ENCODE assay signal across 37 cellular contexts in the genomic region with DNA sequence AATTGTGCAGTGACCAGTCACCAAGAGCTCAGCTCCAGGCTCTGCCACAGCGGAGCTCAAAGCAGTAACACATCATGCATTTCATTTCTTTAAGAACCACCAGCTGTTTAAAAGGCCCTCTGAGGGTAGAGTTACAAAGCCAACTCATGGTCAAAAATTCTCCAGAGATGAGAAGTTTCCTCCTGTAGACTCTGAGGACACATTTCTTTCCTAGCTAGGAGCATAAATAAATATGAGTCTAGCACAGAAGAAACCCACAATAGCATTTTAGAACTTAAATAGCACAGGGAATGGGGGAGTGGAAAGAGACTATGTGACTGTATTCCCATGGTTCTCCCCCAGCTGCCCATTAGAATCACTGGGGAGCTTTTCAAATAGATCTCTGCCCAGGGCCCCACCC. TPM values are rescaled to one million over a fixed set of nuclear protein-coding genes. Genes with fewer than 3 reads are reported as not detected.
"Had no signal": no experiment of that assay in that cellular context is flagged by ENCODE, and none has a peak within 500 bp of the region (broad histone marks: within the 10 kb centered on the region; RNA-seq: fewer than 3 reads in every experiment).

No MANE protein-coding gene starts in this region.

- ATAC-seq: activated CD4-positive, alpha-beta T cell treated with anti-CD3 and anti-CD28 coated beads for 36 hours; activated CD4-positive, CD25-positive, alpha-beta regulatory T cell treated with anti-CD3 and anti-CD28 coated beads, Interleukin-2, amount 50 U/mL, for 24 hours; activated CD8-positive, alpha-beta T cell treated with anti-CD3 and anti-CD28 coated beads for 36 hours; activated naive CD4-positive, alpha-beta T cell treated with anti-CD3 and anti-CD28 coated beads, Interleukin-2, amount 50 U/mL, for 72 hours; activated T-cell treated with anti-CD3 and anti-CD28 coated beads, Interleukin-2, amount 50 U/mL, for 4 hours; activated T-cell treated with anti-CD3 and anti-CD28 coated beads, Interleukin-2, amount 50 U/mL, for 72 hours; activated T-helper 17 cell treated with anti-CD3 and anti-CD28 coated beads, Interleukin-2, amount 50 U/mL, for 72 hours; body of pancreas; T-cell; T-helper 17 cell; WTC11 had no signal

- H3K4me1 ChIP-seq: adrenal gland, body of pancreas, breast epithelium had no signal

- DNase-seq: activated CD4-positive, alpha-beta T cell treated with anti-CD3 and anti-CD28 coated beads for 1 hour; activated CD4-positive, alpha-beta T cell treated with anti-CD3 and anti-CD28 coated beads for 36 hours; activated CD4-positive, alpha-beta T cell treated with anti-CD3 and anti-CD28 coated beads for 48 hours; activated CD4-positive, alpha-beta T cell treated with anti-CD3 and anti-CD28 coated beads, Interleukin-2, amount 10 ng/mL, durations not matched to agents 7 days and 5 days; activated CD4-positive, alpha-beta T cell treated with anti-CD3 and anti-CD28 coated beads, Interleukin-2, amount 50 U/mL, for 48 hours; activated CD4-positive, CD25-positive, alpha-beta regulatory T cell; activated CD8-positive, alpha-beta memory T cell treated with anti-CD3 and anti-CD28 coated beads, Interleukin-2, amount 50 U/mL, for 4 hours; activated CD8-positive, alpha-beta T cell treated with anti-CD3 and anti-CD28 coated beads for 36 hours; activated effector memory CD4-positive, alpha-beta T cell treated with anti-CD3 and anti-CD28 coated beads, Interleukin-2, amount 50 U/mL, for 16 hours; activated gamma-delta T cell treated with Interleukin-2 at 50 U/mL for 16 hours; activated naive CD4-positive, alpha-beta T cell; activated naive CD4-positive, alpha-beta T cell treated with anti-CD3 and anti-CD28 coated beads for 36 hours; activated naive CD4-positive, alpha-beta T cell treated with anti-CD3 and anti-CD28 coated beads, Interleukin-2, amount 50 U/mL, for 16 hours; activated naive CD8-positive, alpha-beta T cell treated with anti-CD3 and anti-CD28 coated beads for 36 hours; activated T-cell treated with anti-CD3 and anti-CD28 coated beads for 4 hours; activated T-cell treated with anti-CD3 and anti-CD28 coated beads, Interleukin-2, amount 50 U/mL, for 1 hour; activated T-cell treated with anti-CD3 and anti-CD28 coated beads, Interleukin-2, amount 50 U/mL, for 4 hours; activated T-cell treated with anti-CD3 and anti-CD28 coated beads, Interleukin-2, amount 50 U/mL, for 72 hours; adrenal gland; amniotic stem cell; aorta; body of pancreas; brain microvascular endothelial cell; central memory CD4-positive, alpha-beta T cell; T-cell; T-helper 17 cell; T1000; WERI-Rb-1 had no signal

- FAIRE-seq: astrocyte, TTC549 had no signal

- H3K36me3 ChIP-seq: adrenal gland, brain microvascular endothelial cell, breast epithelium, WERI-Rb-1 had no signal

- H3K27ac ChIP-seq: adrenal gland, body of pancreas, brain microvascular endothelial cell, breast epithelium, WERI-Rb-1 had no signal

- H3K4me3 ChIP-seq: adrenal gland, body of pancreas, breast epithelium had no signal

- H3K9me3 ChIP-seq: adrenal gland, body of pancreas had no signal

- H3K27me3 ChIP-seq: body of pancreas had no signal

RNA-seq across cellular contexts. Expression of gene CRMP1, which starts 6.5 kb away (rescaled TPM):
- total RNA-seq: activated CD4-positive, alpha-beta T cell treated with anti-CD3 and anti-CD28 coated beads for 36 hours; activated CD8-positive, alpha-beta memory T cell treated with anti-CD3 and anti-CD28 coated beads for 36 hours; activated CD8-positive, alpha-beta T cell treated with anti-CD3 and anti-CD28 coated beads for 36 hours; activated naive CD4-positive, alpha-beta T cell treated with anti-CD3 and anti-CD28 coated beads for 36 hours; activated naive CD4-positive, alpha-beta T cell treated with anti-CD3 and anti-CD28 coated beads, Interleukin-2, amount 50 U/mL, for 72 hours; activated naive CD8-positive, alpha-beta T cell treated with anti-CD3 and anti-CD28 coated beads for 36 hours; activated T-cell treated with anti-CD3 and anti-CD28 coated beads, Interleukin-2, amount 50 U/mL, for 72 hours; activated T-helper 1 cell treated with anti-CD3 and anti-CD28 coated beads, Interleukin-12 subunit alpha, Interleukin-12 subunit beta, Interleukin-2, Interleukin-4 antibody, amounts not matched to agents 30 ng/mL and 10 ng/mL and 1 ng/mL, durations not matched to agents 14 hours and 24 hours and 36 hours; activated T-helper 17 cell treated with anti-CD3 and anti-CD28 coated beads, Interleukin-2, amount 50 U/mL, for 72 hours; T-helper 17 cell had no signal
